Comparison of ENCODE assay signal across 8 cellular contexts in genomic region chr7:138663741-138664710, GRCh38. TPM values are rescaled to one million over a fixed set of nuclear protein-coding genes. Genes with fewer than 3 reads are reported as not detected.
DNase-seq lines count a peak whose midpoint lies in the region; ATAC-seq lines count a peak whose summit lies in the region.

No MANE protein-coding gene starts in this region.

- CTCF ChIA-PET in activated CD8-positive, alpha-beta memory T cell treated with anti-CD3 and anti-CD28 coated beads, Interleukin-2, amount 10 ng/mL, durations not matched to agents 7 days and 5 days (lab: Charles Lee) = interaction anchor here (0.9 kb wide), 1 partner anchor 74 kb away, joined by 3 read pairs; no protein-coding TSS in a partner anchor

- DNase-seq in activated CD8-positive, alpha-beta memory T cell treated with anti-CD3 and anti-CD28 coated beads, Interleukin-2, amount 10 ng/mL, durations not matched to agents 7 days and 5 days = no peak
- DNase-seq in activated CD8-positive, alpha-beta memory T cell treated with anti-CD3 and anti-CD28 coated beads for 24 hours = no peak
- no peak for DNase-seq in NCI-H69 (lab: John Stamatoyannopoulos, UW)

- peaks cover 11% of the 10 kb centered on the region for H3K4me1 Mint-ChIP-seq in activated CD8-positive, alpha-beta memory T cell treated with anti-CD3 and anti-CD28 coated beads, Interleukin-2, amount 10 ng/mL, durations not matched to agents 7 days and 5 days
- H3K4me1 Mint-ChIP-seq in activated naive CD8-positive, alpha-beta T cell (ENCODE audit: low read depth) = peaks cover 7% of the 10 kb centered on the region

- no peak for ATAC-seq in activated CD8-positive, alpha-beta memory T cell treated with anti-CD3 and anti-CD28 coated beads, Interleukin-2, amount 10 ng/mL, durations not matched to agents 7 days and 5 days
- ATAC-seq in HG03095 (IDR thresholded peaks at IDR 0.05; ENCODE audit: unreplicated experiment) = no peak
- no peak for ATAC-seq in GM21447 (IDR thresholded peaks at IDR 0.05; ENCODE audit: unreplicated experiment)

- H3K27ac Mint-ChIP-seq in activated CD8-positive, alpha-beta memory T cell treated with anti-CD3 and anti-CD28 coated beads, Interleukin-2, amount 10 ng/mL, durations not matched to agents 7 days and 5 days = no peak overlapping the region
- H3K27ac Mint-ChIP-seq in activated naive CD8-positive, alpha-beta T cell = no peak overlapping the region

- H3K4me3 ChIP-seq in iPS-18c (ENCODE audit: insufficient read depth, low read depth, low read length) (peak overlapping the region; percentile 59), skeletal muscle satellite cell (ENCODE audit: low read length) (peak overlapping the region; percentile 49)

- peak overlapping the region; percentile 68 for H3K4me2 ChIP-seq in skeletal muscle satellite cell (ENCODE audit: low read length)

- no peaks in the 10 kb centered on the region for H3K36me3 Mint-ChIP-seq in activated CD8-positive, alpha-beta memory T cell treated with anti-CD3 and anti-CD28 coated beads, Interleukin-2, amount 10 ng/mL, durations not matched to agents 7 days and 5 days
- H3K36me3 Mint-ChIP-seq in activated naive CD8-positive, alpha-beta T cell = no peaks in the 10 kb centered on the region

- no peaks in the 10 kb centered on the region for H3K4me1 ChIP-seq in skeletal muscle satellite cell (ENCODE audit: control insufficient read depth, insufficient read depth, low read length)

- peaks cover 7% of the 10 kb centered on the region for H3K27me3 ChIP-seq in skeletal muscle satellite cell (ENCODE audit: control insufficient read depth, insufficient read depth, low read length)

- no peaks in the 10 kb centered on the region for H3K9me3 Mint-ChIP-seq in activated CD8-positive, alpha-beta memory T cell treated with anti-CD3 and anti-CD28 coated beads, Interleukin-2, amount 10 ng/mL, durations not matched to agents 7 days and 5 days (ENCODE audit: low read depth)
- no peaks in the 10 kb centered on the region for H3K9me3 Mint-ChIP-seq in activated naive CD8-positive, alpha-beta T cell (ENCODE audit: low read depth)

- no peaks in the 10 kb centered on the region for H3K36me3 ChIP-seq in skeletal muscle satellite cell (ENCODE audit: insufficient read depth, low read length)

- no peak overlapping the region for H3K9ac ChIP-seq in skeletal muscle satellite cell (ENCODE audit: low read depth, low read length)

- H3K9me3 ChIP-seq in iPS-18c (ENCODE audit: control insufficient read depth, insufficient read depth, low read length) (peaks cover 5% of the 10 kb centered on the region), skeletal muscle satellite cell (replicated peaks; ENCODE audit: low read length) (no peaks in the 10 kb centered on the region)

- H3K4me3 Mint-ChIP-seq in activated CD8-positive, alpha-beta memory T cell treated with anti-CD3 and anti-CD28 coated beads, Interleukin-2, amount 10 ng/mL, durations not matched to agents 7 days and 5 days = peak overlapping the region; percentile 34
- peak overlapping the region; percentile 83 for H3K4me3 Mint-ChIP-seq in activated naive CD8-positive, alpha-beta T cell

- peaks cover 61% of the 10 kb centered on the region for H3K27me3 Mint-ChIP-seq in activated CD8-positive, alpha-beta memory T cell treated with anti-CD3 and anti-CD28 coated beads, Interleukin-2, amount 10 ng/mL, durations not matched to agents 7 days and 5 days
- no peaks in the 10 kb centered on the region for H3K27me3 Mint-ChIP-seq in activated naive CD8-positive, alpha-beta T cell

RNA-seq across cellular contexts. Expression of gene SVOPL, which starts 37.1 kb away (rescaled TPM):
- not detected for total RNA-seq in activated CD8-positive, alpha-beta memory T cell treated with anti-CD3 and anti-CD28 coated beads, Interleukin-2, amount 10 ng/mL, durations not matched to agents 7 days and 5 days
- total RNA-seq in skeletal muscle satellite cell (2012; rRNA removed) = not detected in 2 replicates
